9 cellular contexts compared by ENCODE assay signal in genomic region chr12:130879781-130880389, GRCh38. TPM values are rescaled to one million over a fixed set of nuclear protein-coding genes. Genes with fewer than 3 reads are reported as not detected.
DNase-seq lines count a peak whose midpoint lies in the region; ATAC-seq and TF ChIP-seq lines count a peak whose summit lies in the region.
"Had no signal": no experiment of that assay in that cellular context is flagged by ENCODE, and none has a peak within 500 bp of the region (broad histone marks: within the 10 kb centered on the region; RNA-seq: fewer than 3 reads in every experiment).

No MANE protein-coding gene starts in this region.

- H3K4me3 ChIP-seq in spleen: peak overlapping the region in 6 of 8 donors; percentile 7 to 63 (median 25)

- no peaks in the 10 kb centered on the region for H3K9me3 ChIP-seq in spleen

- no peaks in the 10 kb centered on the region for H3K9me3 Mint-ChIP-seq in activated CD4-positive, alpha-beta T cell treated with anti-CD3 and anti-CD28 coated beads, Interleukin-2, amount 10 ng/mL, durations not matched to agents 7 days and 5 days
- no peaks in the 10 kb centered on the region for H3K9me3 Mint-ChIP-seq in central memory CD8-positive, alpha-beta T cell

- DNase-seq in activated CD4-positive, alpha-beta T cell treated with anti-CD3 and anti-CD28 coated beads, Interleukin-2, amount 10 ng/mL, durations not matched to agents 7 days and 5 days: no peak
- no peak for DNase-seq in activated CD4-positive, alpha-beta T cell treated with anti-CD3 and anti-CD28 coated beads, Interleukin-2, amount 50 U/mL, for 4 hours
- DNase-seq in central memory CD8-positive, alpha-beta T cell (ENCODE audit: low spot score in 2 of 2): no peak
- DNase-seq in spleen: peak; percentile 78
- no peak for DNase-seq in middle frontal gyrus (ENCODE audit: extremely low spot score, low spot score)
- DNase-seq in NCI-H2029 treated with DMSO at 0.1 percent for 48 hours (lab: John Stamatoyannopoulos, UW): no peak
- DNase-seq: NCI-H446 had no signal

- ATAC-seq in HG03066 (IDR thresholded peaks at IDR 0.05; ENCODE audit: low read depth, unreplicated experiment): peak; percentile 2
- ATAC-seq in central memory CD8-positive, alpha-beta T cell (replicated peaks; ENCODE audit: extremely low read depth, poor library complexity, severe bottlenecking): peak; percentile 24
- ATAC-seq in HG03378 (IDR thresholded peaks at IDR 0.05; ENCODE audit: unreplicated experiment): no peak

- H3K27me3 Mint-ChIP-seq in activated CD4-positive, alpha-beta T cell treated with anti-CD3 and anti-CD28 coated beads, Interleukin-2, amount 10 ng/mL, durations not matched to agents 7 days and 5 days: no peaks in the 10 kb centered on the region
- no peaks in the 10 kb centered on the region for H3K27me3 Mint-ChIP-seq in central memory CD8-positive, alpha-beta T cell

- TF ChIP-seq POLR2A in spleen (IDR thresholded peaks at IDR 0.05): no peak

- WGBS in spleen, 5 donors: 61 to 75% (median 66%) methylated on average over 17 of the region's 17 CpGs

- peaks cover 32% of the 10 kb centered on the region for H3K36me3 Mint-ChIP-seq in activated CD4-positive, alpha-beta T cell treated with anti-CD3 and anti-CD28 coated beads, Interleukin-2, amount 10 ng/mL, durations not matched to agents 7 days and 5 days (ENCODE audit: low read depth)
- H3K36me3 Mint-ChIP-seq in central memory CD8-positive, alpha-beta T cell (ENCODE audit: insufficient read depth): peaks cover 27% of the 10 kb centered on the region

- peaks cover 3 to 32% (median 29%) of the 10 kb centered on the region in 6 donors for H3K36me3 ChIP-seq in spleen

- peak overlapping the region; percentile 60 for H3K4me3 Mint-ChIP-seq in activated CD4-positive, alpha-beta T cell treated with anti-CD3 and anti-CD28 coated beads, Interleukin-2, amount 10 ng/mL, durations not matched to agents 7 days and 5 days
- H3K4me3 Mint-ChIP-seq in central memory CD8-positive, alpha-beta T cell: peak overlapping the region; percentile 77

- H3K27ac ChIP-seq in spleen: peak overlapping the region in 5 of 8 donors; percentile 31 to 75 (median 67)

- peak overlapping the region; percentile 85 for H3K27ac Mint-ChIP-seq in activated CD4-positive, alpha-beta T cell treated with anti-CD3 and anti-CD28 coated beads, Interleukin-2, amount 10 ng/mL, durations not matched to agents 7 days and 5 days
- H3K27ac Mint-ChIP-seq in central memory CD8-positive, alpha-beta T cell (ENCODE audit: low read depth): peak overlapping the region; percentile 89

- no peak for TF ChIP-seq CTCF in spleen (IDR thresholded peaks at IDR 0.05 in 8 of 11, conservative IDR thresholded peaks at IDR 0.05 in 3 of 11)

- CTCF ChIA-PET in activated CD4-positive, alpha-beta T cell treated with anti-CD3 and anti-CD28 coated beads, Interleukin-2, amount 10 ng/mL, durations not matched to agents 7 days and 5 days (lab: Charles Lee): no interaction called here

- H3K4me1 ChIP-seq in spleen: peaks cover 0 to 45% (median 18%) of the 10 kb centered on the region in 6 donors

- peaks cover 45% of the 10 kb centered on the region for H3K4me1 Mint-ChIP-seq in activated CD4-positive, alpha-beta T cell treated with anti-CD3 and anti-CD28 coated beads, Interleukin-2, amount 10 ng/mL, durations not matched to agents 7 days and 5 days
- H3K4me1 Mint-ChIP-seq in central memory CD8-positive, alpha-beta T cell: peaks cover 41% of the 10 kb centered on the region

- intact Hi-C loops in spleen (cut with DNase I; ENCODE audit: low total_unique reads): no loop called here

- H3K27me3 ChIP-seq in spleen (replicated peaks in 1 of 7): no peaks in the 10 kb centered on the region

- POLR2A ChIA-PET in activated CD4-positive, alpha-beta T cell treated with anti-CD3 and anti-CD28 coated beads, Interleukin-2, amount 10 ng/mL, durations not matched to agents 7 days and 5 days (lab: Charles Lee): interaction anchor here (0.5 kb wide), 1 partner anchor 1142 kb away, joined by 4 read pairs; no protein-coding TSS in a partner anchor

RNA-seq across cellular contexts. Expression of gene RAN, which starts 8.0 kb away (rescaled TPM):
- 1,000 to 10,000 TPM; 1,033 to 1,124 TPM for total RNA-seq in activated CD4-positive, alpha-beta T cell treated with anti-CD3 and anti-CD28 coated beads, Interleukin-2, amount 10 ng/mL, durations not matched to agents 7 days and 5 days
- 100 to 1,000 TPM; 128 to 423 (median 270) TPM for total RNA-seq in spleen
- polyA plus RNA-seq in spleen: 100 to 1,000 TPM; 225 to 412 (median 395) TPM

RNA-seq across cellular contexts. Expression of gene STX2, which starts 40.8 kb away (rescaled TPM):
- 10 to 100 TPM; 23.2 to 25.5 TPM for total RNA-seq in activated CD4-positive, alpha-beta T cell treated with anti-CD3 and anti-CD28 coated beads, Interleukin-2, amount 10 ng/mL, durations not matched to agents 7 days and 5 days
- 10 to 100 TPM; 11.5 to 18.4 (median 15.1) TPM for total RNA-seq in spleen
- 1 to 10 TPM; 7.4 to 9.1 (median 8.6) TPM for polyA plus RNA-seq in spleen
